Comparison of ENCODE assay signal across 14 cellular contexts in the genomic region with DNA sequence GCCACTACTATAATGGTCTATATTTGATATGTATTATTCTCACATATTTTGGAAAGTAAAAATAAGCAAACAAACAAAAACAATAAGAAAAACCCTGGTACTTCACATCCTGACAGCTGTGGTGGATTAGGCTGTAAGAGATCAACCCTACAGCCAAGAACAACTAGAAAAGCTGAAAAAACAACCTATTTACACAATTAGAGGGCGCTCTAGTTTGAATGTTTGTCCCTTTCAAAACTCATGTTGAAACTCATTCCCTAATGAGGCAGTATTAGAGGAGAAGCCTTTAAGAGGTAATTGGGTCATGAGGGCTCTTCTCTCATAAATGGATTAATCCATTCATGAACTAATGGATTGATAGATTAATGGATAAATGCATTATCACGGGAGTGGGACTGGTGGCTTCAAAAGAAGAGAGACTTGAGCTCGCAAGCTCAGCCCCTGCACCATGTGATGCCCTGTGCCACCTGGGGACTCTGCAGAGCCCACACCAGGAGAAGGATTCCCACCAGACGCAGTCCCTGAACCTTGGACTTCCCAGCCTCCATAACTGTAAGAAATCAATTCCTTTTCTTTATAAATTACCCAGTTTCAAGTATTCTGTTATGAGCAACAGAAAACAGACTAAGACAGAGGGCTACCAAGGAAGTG.
DNase-seq lines count a peak whose midpoint lies in the region; ATAC-seq and TF ChIP-seq lines count a peak whose summit lies in the region.
"Had no signal": no experiment of that assay in that cellular context is flagged by ENCODE, and none has a peak within 500 bp of the region (broad histone marks: within the 10 kb centered on the region; RNA-seq: fewer than 3 reads in every experiment).

No MANE protein-coding gene starts in this region.

- H3K36me3 ChIP-seq in BE2C (no peaks in the 10 kb centered on the region), PC-9 (ENCODE audit: low read depth) (no peaks in the 10 kb centered on the region)
- H3K36me3 ChIP-seq: gastroesophageal sphincter, HAP-1, upper lobe of right lung had no signal

- no peaks in the 10 kb centered on the region for H3K27me3 ChIP-seq in BE2C
- H3K27me3 ChIP-seq in PC-9 (ENCODE audit: insufficient read depth, low read depth) = no peaks in the 10 kb centered on the region
- H3K27me3 ChIP-seq: gastroesophageal sphincter, upper lobe of right lung had no signal

- H3K4me2 ChIP-seq in PC-9 = no peak overlapping the region

- H3K9me3 ChIP-seq in BE2C = no peaks in the 10 kb centered on the region
- no peaks in the 10 kb centered on the region for H3K9me3 ChIP-seq in PC-9 (ENCODE audit: insufficient read depth, low read depth)
- H3K9me3 ChIP-seq: gastroesophageal sphincter, HAP-1, upper lobe of right lung had no signal

- no peaks in the 10 kb centered on the region for H4K20me1 ChIP-seq in PC-9 (ENCODE audit: insufficient read depth)

- H3K4me1 ChIP-seq in BE2C (peaks cover 50% of the 10 kb centered on the region), PC-9 (replicated peaks; ENCODE audit: insufficient read depth) (peaks cover 12% of the 10 kb centered on the region; the same call in 1 of the 2 replicates)
- H3K4me1 ChIP-seq: gastroesophageal sphincter, HAP-1, upper lobe of right lung had no signal

- H3K27ac ChIP-seq in PC-9 = no peak overlapping the region
- H3K27ac ChIP-seq: gastroesophageal sphincter, upper lobe of right lung had no signal

- intact Hi-C loops in PC-9 (cut with micrococcal nuclease; ENCODE audit: unreplicated experiment) = no loop called here

- DNase-seq in BE2C (peak; percentile 73), NB4 (ENCODE audit: low read depth) (peak; percentile 9), PC-9 (no peak), iPS DF 4.7 (ENCODE audit: extremely low read depth, low spot score) (peak; percentile 19), NOMO-1 treated with DMSO at 0.1 percent for 48 hours (lab: John Stamatoyannopoulos, UW; ENCODE audit: unreplicated experiment) (no peak), H4 (ENCODE audit: low spot score) (no peak)
- no peak for DNase-seq in activated CD8-positive, alpha-beta memory T cell treated with anti-CD3 and anti-CD28 coated beads for 24 hours
- DNase-seq: effector memory CD8-positive, alpha-beta T cell; NCI-H446; upper lobe of right lung had no signal

- no peaks in the 10 kb centered on the region for H3F3A ChIP-seq in PC-9 (ENCODE audit: insufficient read depth, low read depth)

- no peak for TF ChIP-seq POLR2A in NB4 (IDR thresholded peaks at IDR 0.05; ENCODE audit: extremely low read depth, insufficient read length)

- H3K79me2 ChIP-seq in PC-9 (ENCODE audit: low read depth) = no peaks in the 10 kb centered on the region

- CTCF ChIA-PET in PC-9 (lab: Charles Lee) = no interaction called here

- no peak for ATAC-seq in GM19397 (IDR thresholded peaks at IDR 0.05; ENCODE audit: unreplicated experiment)
- ATAC-seq: effector memory CD8-positive, alpha-beta T cell; gastroesophageal sphincter; Right ventricle myocardium inferior; upper lobe of right lung had no signal

- H3K4me3 ChIP-seq in BE2C (ENCODE audit: low read depth, low read length) = no peak overlapping the region
- no peak overlapping the region for H3K4me3 ChIP-seq in NB4 (ENCODE audit: low read depth, low read length)
- H3K4me3 ChIP-seq in PC-9 = no peak overlapping the region
- H3K4me3 ChIP-seq: gastroesophageal sphincter, HAP-1, upper lobe of right lung had no signal

- TF ChIP-seq CTCF in BE2C (IDR thresholded peaks at IDR 0.05; ENCODE audit: low read depth, low read length) (peak; percentile 57), NB4 (IDR thresholded peaks at IDR 0.05; ENCODE audit: low read depth, low read length) (no peak), PC-9 (conservative IDR thresholded peaks at IDR 0.05) (0 out of 2 replicates have a peak, but pooled peaks have one; percentile 12)

- POLR2A ChIA-PET in PC-9 (lab: Charles Lee; ENCODE audit: unreplicated experiment) = no interaction called here

- no TSS peak for BruUV-seq in PC-9 (replicated peaks; lab: Mats Ljungman, UMichigan)

- H3K9me2 ChIP-seq in PC-9 (ENCODE audit: insufficient read depth) = no peaks in the 10 kb centered on the region

- H2AFZ ChIP-seq in PC-9 = no peak overlapping the region

Comparison
In these comparisons a context has a peak if more than half of its experiments do, and no peak if none do; other contexts are left out.
1. DNase-seq: peak in BE2C (single experiment), NB4 (single experiment) and iPS DF 4.7 (single experiment); none in PC-9 (0 of 2), NOMO-1 treated with DMSO at 0.1 percent for 48 hours (single experiment), activated CD8-positive, alpha-beta memory T cell treated with anti-CD3 and anti-CD28 coated beads for 24 hours (single experiment) and H4 (single experiment).